In the genomic region with DNA sequence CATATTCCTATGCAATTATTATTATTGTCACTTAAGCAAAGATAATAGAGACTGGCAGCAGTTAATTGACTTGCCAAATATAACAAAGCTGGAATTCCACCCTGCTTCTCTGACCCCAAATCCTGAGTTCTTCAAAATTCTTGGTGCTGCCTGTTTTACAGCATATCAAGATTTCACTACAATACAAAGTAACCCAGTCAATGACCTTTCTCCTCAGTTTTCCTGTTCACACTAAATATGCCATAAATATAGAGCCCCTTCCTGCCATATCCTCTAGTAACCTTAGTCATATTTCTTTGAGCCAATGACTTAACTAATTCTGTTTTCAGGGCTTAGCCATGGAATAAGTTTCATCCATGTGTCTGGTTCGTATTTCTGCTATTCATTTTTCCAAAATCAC, we compare ENCODE assay signal across 26 cellular contexts.
"Had no signal": no experiment of that assay in that cellular context is flagged by ENCODE, and none has a peak within 500 bp of the region (broad histone marks: within the 10 kb centered on the region; RNA-seq: fewer than 3 reads in every experiment).

No MANE protein-coding gene starts in this region.

- H3K27me3 ChIP-seq: brain microvascular endothelial cell had no signal

- H3K4me1 Mint-ChIP-seq: activated B cell treated with CpG ODN at 0.5 μM for 24 hours; activated T-helper 17 cell treated with anti-CD3 and anti-CD28 coated beads, Interleukin-2, amount 50 U/mL, for 72 hours; central memory CD8-positive, alpha-beta T cell; T-helper 17 cell had no signal

- H3K4me3 Mint-ChIP-seq: activated B cell treated with CpG ODN at 0.5 μM for 24 hours; activated CD8-positive, alpha-beta T cell treated with anti-CD3 and anti-CD28 coated beads for 36 hours; activated naive CD8-positive, alpha-beta T cell; activated T-cell treated with anti-CD3 and anti-CD28 coated beads, Interleukin-2, amount 50 U/mL, for 4 hours; activated T-helper 17 cell treated with anti-CD3 and anti-CD28 coated beads, Interleukin-2, amount 50 U/mL, for 72 hours; central memory CD8-positive, alpha-beta T cell; dendritic cell treated with granulocyte-macrophage colony-stimulating factor and Interleukin-4, amounts not matched to agents 40 ng/mL and 50 ng/mL, for 4 days; T-helper 17 cell; T-helper 2 cell treated with Interferon-gamma antibody and Interleukin-4, amounts not matched to agents 5 μg/mL and 100 μg/mL, for 36 hours had no signal

- H3K36me3 ChIP-seq: brain microvascular endothelial cell, WERI-Rb-1 had no signal

- DNase-seq: activated B cell treated with CpG ODN at 0.5 μM for 24 hours; activated CD4-positive, alpha-beta T cell treated with anti-CD3 and anti-CD28 coated beads for 48 hours; activated CD4-positive, alpha-beta T cell treated with anti-CD3 and anti-CD28 coated beads, Interleukin-2, amount 50 U/mL, for 1 hour; activated CD4-positive, alpha-beta T cell treated with anti-CD3 and anti-CD28 coated beads, Interleukin-2, amount 50 U/mL, for 48 hours; activated CD8-positive, alpha-beta memory T cell treated with anti-CD3 and anti-CD28 coated beads for 24 hours; activated CD8-positive, alpha-beta T cell treated with anti-CD3 and anti-CD28 coated beads for 36 hours; activated effector memory CD4-positive, alpha-beta T cell treated with Interleukin-2 at 50 U/mL for 16 hours; activated gamma-delta T cell treated with Interleukin-2 at 50 U/mL for 16 hours; activated naive CD4-positive, alpha-beta T cell treated with anti-CD3 and anti-CD28 coated beads, Interleukin-2, amount 50 U/mL, for 16 hours; activated naive CD4-positive, alpha-beta T cell treated with Interleukin-2 at 50 U/mL for 16 hours; activated T-cell treated with anti-CD3 and anti-CD28 coated beads, Interleukin-2, amount 50 U/mL, for 4 hours; amniotic stem cell; anterior cingulate cortex; brain microvascular endothelial cell; effector CD8-positive, alpha-beta T cell; head of caudate nucleus; T-helper 1 cell; T-helper 17 cell; T1000; WERI-Rb-1 had no signal

- H3K27ac ChIP-seq: brain microvascular endothelial cell, coronary artery, WERI-Rb-1 had no signal

- H3K36me3 Mint-ChIP-seq: activated naive CD8-positive, alpha-beta T cell had no signal

- H3K4me3 ChIP-seq: coronary artery had no signal

- H3K27me3 Mint-ChIP-seq: activated T-helper 17 cell treated with anti-CD3 and anti-CD28 coated beads, Interleukin-2, amount 50 U/mL, for 72 hours; central memory CD8-positive, alpha-beta T cell; dendritic cell treated with granulocyte-macrophage colony-stimulating factor and Interleukin-4, amounts not matched to agents 40 ng/mL and 50 ng/mL, for 4 days had no signal

- H3K27ac Mint-ChIP-seq: activated B cell treated with CpG ODN at 0.5 μM for 24 hours; activated CD8-positive, alpha-beta T cell treated with anti-CD3 and anti-CD28 coated beads for 36 hours; activated naive CD8-positive, alpha-beta T cell; activated T-helper 17 cell treated with anti-CD3 and anti-CD28 coated beads, Interleukin-2, amount 50 U/mL, for 72 hours; dendritic cell treated with granulocyte-macrophage colony-stimulating factor and Interleukin-4, amounts not matched to agents 40 ng/mL and 50 ng/mL, for 4 days; T-helper 17 cell; T-helper 2 cell treated with Interferon-gamma antibody and Interleukin-4, amounts not matched to agents 5 μg/mL and 100 μg/mL, for 36 hours had no signal

- H3K9me3 Mint-ChIP-seq: activated B cell treated with CpG ODN at 0.5 μM for 24 hours; activated CD8-positive, alpha-beta T cell treated with anti-CD3 and anti-CD28 coated beads for 36 hours; activated T-cell treated with anti-CD3 and anti-CD28 coated beads, Interleukin-2, amount 50 U/mL, for 4 hours; activated T-helper 17 cell treated with anti-CD3 and anti-CD28 coated beads, Interleukin-2, amount 50 U/mL, for 72 hours; dendritic cell treated with granulocyte-macrophage colony-stimulating factor and Interleukin-4, amounts not matched to agents 40 ng/mL and 50 ng/mL, for 4 days; T-helper 2 cell treated with Interferon-gamma antibody and Interleukin-4, amounts not matched to agents 5 μg/mL and 100 μg/mL, for 36 hours had no signal
